Comparison of ENCODE assay signal across 8 cellular contexts in the genomic region with DNA sequence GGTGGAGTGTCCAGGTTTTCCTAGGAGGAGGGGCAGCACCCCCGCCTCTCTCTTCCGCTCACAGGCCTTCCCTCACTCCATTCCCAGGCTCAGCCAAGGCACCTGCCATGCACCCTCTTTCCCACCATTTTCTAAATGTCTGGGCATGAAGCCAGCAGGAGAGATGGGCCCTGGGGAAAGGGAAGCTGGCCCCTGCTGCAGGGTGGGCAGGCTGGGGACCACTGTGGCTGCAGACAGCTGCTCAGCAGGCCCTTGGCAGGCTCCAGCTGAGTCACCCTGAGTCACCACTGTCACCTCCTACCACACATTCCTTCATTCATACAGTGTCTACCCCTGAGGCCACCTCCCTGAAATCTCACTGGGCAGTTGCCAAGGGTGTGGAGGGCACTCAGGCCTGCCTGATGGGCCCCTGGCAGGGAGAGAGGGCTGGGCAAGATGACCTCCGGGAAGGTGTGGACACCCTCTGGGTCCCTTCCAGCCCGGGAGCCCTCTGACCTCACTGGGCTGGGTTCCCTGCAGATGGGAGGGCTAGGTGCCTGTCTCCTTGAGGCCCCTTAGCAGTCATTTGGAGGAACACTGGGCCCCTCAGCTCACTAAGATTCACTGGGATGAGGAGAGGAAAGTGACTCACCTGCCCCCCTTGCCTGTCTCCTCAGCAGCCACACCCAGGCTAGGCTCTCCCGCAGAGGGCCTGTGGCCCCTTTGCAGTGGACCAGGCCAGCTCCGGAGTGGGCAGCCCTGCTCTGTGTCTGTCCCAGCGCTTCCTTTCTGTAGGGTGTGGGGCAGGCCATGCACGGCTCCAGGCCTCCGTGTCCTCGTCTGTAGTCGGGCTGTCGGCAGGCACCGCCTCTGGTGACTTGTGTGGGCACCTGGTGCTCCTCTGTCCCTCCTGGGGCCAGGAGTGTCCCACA. TPM values are rescaled to one million over a fixed set of nuclear protein-coding genes. Genes with fewer than 3 reads are reported as not detected.
A peak's percentile ranks its signal among the peaks of the same experiment; 100 is the strongest.
DNase-seq lines count a peak whose midpoint lies in the region; ATAC-seq and TF ChIP-seq lines count a peak whose summit lies in the region.

No MANE protein-coding gene starts in this region.

- CTCF ChIA-PET in HEK293T (lab: Yijun Ruan, JAX), result no interaction called here

- peak overlapping the region in 1 of 2 donors; percentile 9 for H3K9ac ChIP-seq in colonic mucosa (ENCODE audit: low read depth in 2 of 2, low read length in 2 of 2)

- peaks cover 25% of the 10 kb centered on the region for H3K4me1 ChIP-seq in colonic mucosa

- TF ChIP-seq POLR2A in NB4 (IDR thresholded peaks at IDR 0.05; ENCODE audit: extremely low read depth, insufficient read length), result no peak

- H3K9me3 ChIP-seq in colonic mucosa, result no peaks in the 10 kb centered on the region

- H3K4me3 ChIP-seq in NB4 (ENCODE audit: low read depth, low read length), result no peak overlapping the region
- no peak overlapping the region for H3K4me3 ChIP-seq in colonic mucosa

- POLR2A ChIA-PET in HEK293T (lab: Yijun Ruan, JAX), result interaction anchor here (0.5 kb wide), 1 partner anchor 170 kb away, joined by 3 read pairs; no protein-coding TSS in a partner anchor

- TF ChIP-seq CTCF in NB4 (IDR thresholded peaks at IDR 0.05; ENCODE audit: low read depth, low read length), result no peak
- TF ChIP-seq CTCF in colonic mucosa (IDR thresholded peaks at IDR 0.05), result no peak

- peak overlapping the region; percentile 17 for H3K27ac ChIP-seq in colonic mucosa

- no peaks in the 10 kb centered on the region for H3K27me3 ChIP-seq in colonic mucosa

- DNase-seq in NK-92 treated with Interleukin-12 subunit alpha and Interleukin-12 subunit beta, amount 100 ng/mL, for 24 hours (lab: John Stamatoyannopoulos, UW), result peak; percentile 60
- DNase-seq in NK-92 (lab: John Stamatoyannopoulos, UW; ENCODE audit: unreplicated experiment) (no peak), NB4 (ENCODE audit: low read depth) (peak; percentile 82), colonic mucosa (peak; percentile 78), renal cortical epithelial cell (ENCODE audit: low read depth) (peak; percentile 91), GF-D8 (lab: John Stamatoyannopoulos, UW) (no peak), HEK293T (ENCODE audit: extremely low spot score) (no peak)

- no peak for ATAC-seq in HG02870 (IDR thresholded peaks at IDR 0.05; ENCODE audit: unreplicated experiment)

- H3K36me3 ChIP-seq in colonic mucosa, result no peaks in the 10 kb centered on the region

- intact Hi-C loops in colonic mucosa (cut with DNase I), result no loop called here

TF ChIP-seq in HEK293T, 16 proteins besides CTCF, POLR2A, EP300 and RAD21:
- TF ChIP-seq SP1 (IDR thresholded peaks at IDR 0.05) (no peak), ARNT (IDR thresholded peaks at IDR 0.05) (no peak), CTBP1 (IDR thresholded peaks at IDR 0.05; ENCODE audit: borderline replicate concordance) (no peak), ZNF384 (IDR thresholded peaks at IDR 0.05) (no peak), LEF1 (IDR thresholded peaks at IDR 0.05; ENCODE audit: borderline replicate concordance) (no peak), HDGF (IDR thresholded peaks at IDR 0.05; ENCODE audit: borderline replicate concordance) (no peak)
- TF ChIP-seq, protein P1, sequence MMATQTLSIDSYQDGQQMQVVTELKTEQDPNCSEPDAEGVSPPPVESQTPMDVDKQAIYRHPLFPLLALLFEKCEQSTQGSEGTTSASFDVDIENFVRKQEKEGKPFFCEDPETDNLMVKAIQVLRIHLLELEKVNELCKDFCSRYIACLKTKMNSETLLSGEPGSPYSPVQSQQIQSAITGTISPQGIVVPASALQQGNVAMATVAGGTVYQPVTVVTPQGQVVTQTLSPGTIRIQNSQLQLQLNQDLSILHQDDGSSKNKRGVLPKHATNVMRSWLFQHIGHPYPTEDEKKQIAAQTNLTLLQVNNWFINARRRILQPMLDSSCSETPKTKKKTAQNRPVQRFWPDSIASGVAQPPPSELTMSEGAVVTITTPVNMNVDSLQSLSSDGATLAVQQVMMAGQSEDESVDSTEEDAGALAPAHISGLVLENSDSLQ (IDR thresholded peaks at IDR 0.05), result no peak

RNA-seq across cellular contexts. Expression of a gene that starts 7.8 kb away (rescaled TPM):
- total RNA-seq in colonic mucosa (1 to 10 TPM; 4.5 to 8.2 TPM), renal cortical epithelial cell (0.25 and 13.5 TPM in 2 replicates)

Comparison
In these comparisons a context has a peak if more than half of its experiments do, and no peak if none do; other contexts are left out.
1. DNase-seq: peak in NK-92 treated with Interleukin-12 subunit alpha and Interleukin-12 subunit beta, amount 100 ng/mL, for 24 hours (single experiment), NB4 (single experiment), colonic mucosa (single experiment) and renal cortical epithelial cell (single experiment); none in NK-92 (single experiment), GF-D8 (single experiment) and HEK293T (single experiment).